Comparison of ENCODE assay signal across 24 cellular contexts in the genomic region with DNA sequence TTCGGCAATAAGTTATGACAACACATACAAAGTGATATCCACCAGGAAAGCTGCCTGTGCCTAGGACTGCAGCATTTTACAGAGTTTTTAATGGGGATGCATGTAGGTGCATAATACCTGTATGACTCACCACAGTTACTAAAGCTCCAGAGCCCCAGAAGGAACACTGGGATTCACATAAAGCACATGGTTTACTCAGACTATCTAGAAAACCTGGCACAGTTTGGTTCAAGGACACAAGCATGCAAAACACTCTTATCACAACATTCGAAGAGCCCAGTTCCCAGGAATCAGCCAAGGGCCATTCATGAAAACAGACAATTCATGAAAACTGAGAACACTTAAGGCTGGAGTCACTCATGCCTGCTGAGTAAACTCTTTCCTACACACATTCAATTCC.
DNase-seq lines count a peak whose midpoint lies in the region; ATAC-seq, FAIRE-seq and TF ChIP-seq lines count a peak whose summit lies in the region.
"Had no signal": no experiment of that assay in that cellular context is flagged by ENCODE, and none has a peak within 500 bp of the region (broad histone marks: within the 10 kb centered on the region; RNA-seq: fewer than 3 reads in every experiment).

No MANE protein-coding gene starts in this region.

- RAD21 ChIA-PET in GM12878 (lab: Charles Lee; ENCODE audit: unreplicated experiment): no interaction called here

- no peaks in the 10 kb centered on the region for H3K36me3 ChIP-seq in right atrium auricular region
- no peaks in the 10 kb centered on the region for H3K36me3 ChIP-seq in GM12878 (ENCODE audit: control insufficient read depth in 2 of 2, insufficient read depth in 2 of 2, low read length in 1 of 2)
- H3K36me3 ChIP-seq: esophagus squamous epithelium, ovary, stomach, upper lobe of right lung had no signal

- TF ChIP-seq CTCF in right atrium auricular region (IDR thresholded peaks at IDR 0.05): no peak
- TF ChIP-seq CTCF in GM12878 (IDR thresholded peaks at IDR 0.05 in 2 of 3, conservative IDR thresholded peaks at IDR 0.05 in 1 of 3; ENCODE audit: control insufficient read depth in 2 of 3, extremely low read depth in 1 of 3, insufficient read depth in 1 of 3, low read depth in 3 of 3, low read length in 3 of 3): no peak

- DNase-seq in left ventricle myocardium superior (no peak), right atrium auricular region (ENCODE audit: low spot score) (no peak), GM12878 (ENCODE audit: low read depth, low spot score) (no peak), left kidney (ENCODE audit: low read depth, low spot score) (peak; percentile 70), RKO (ENCODE audit: low spot score) (no peak)
- DNase-seq in activated T-cell treated with anti-CD3 and anti-CD28 coated beads, Interleukin-2, amount 50 U/mL, for 1 hour: no peak
- DNase-seq: activated naive CD4-positive, alpha-beta T cell treated with anti-CD3 and anti-CD28 coated beads, Interleukin-2, amount 10 ng/mL, durations not matched to agents 7 days and 5 days; activated T-cell treated with anti-CD3 and anti-CD28 coated beads, Interleukin-2, amount 50 U/mL, for 4 hours; cerebellar nuclear complex; esophagus squamous epithelium; midbrain; natural killer cell; NCI-H1436; OCI-M1; ovary; stimulated activated CD4-positive, alpha-beta T cell treated with anti-CD3 and anti-CD28 coated beads, Interleukin-15, amount 100 ng/mL, for 24 hours; stomach; T-cell; upper lobe of right lung had no signal

- no peak overlapping the region for H3K4me2 ChIP-seq in GM12878 (ENCODE audit: control insufficient read depth, insufficient read depth)

- H3K27ac ChIP-seq in right atrium auricular region (no peak overlapping the region), GM12878 (ENCODE audit: control insufficient read depth, insufficient read depth) (no peak overlapping the region)
- H3K27ac ChIP-seq: esophagus squamous epithelium, HL-60, ovary, stomach, upper lobe of right lung had no signal

- POLR2A ChIA-PET in GM12878 (lab: Charles Lee): no interaction called here

- H3K4me1 ChIP-seq in right atrium auricular region (peaks cover 0 to 5% of the 10 kb centered on the region in 2 donors), GM12878 (ENCODE audit: control insufficient read depth, insufficient read depth, low read length) (no peaks in the 10 kb centered on the region)
- H3K4me1 ChIP-seq: esophagus squamous epithelium, stomach, upper lobe of right lung had no signal

- 34% methylated on average over 2 of the region's 2 CpGs for WGBS in GM12878 (ENCODE audit: insufficient coverage, insufficient replicate concordance, low lambda C conversion rate, missing lambda C conversion rate)

- H4K20me1 ChIP-seq in GM12878 (ENCODE audit: control insufficient read depth, insufficient read depth): no peaks in the 10 kb centered on the region

- BruUV-seq in GM12878 (replicated peaks; lab: Mats Ljungman, UMichigan): no TSS peak

- CTCF ChIA-PET in GM12878 (lab: Yijun Ruan, JAX): no interaction called here

- peak; percentile 59 for FAIRE-seq in GM12878 (lab: Jason Lieb, UNC)

- SMC1A ChIA-PET in GM12878 (lab: Charles Lee; ENCODE audit: uncharacterized antibody, unreplicated experiment): no interaction called here

- peak; percentile 79 for ATAC-seq in left ventricle myocardium superior
- no peak for ATAC-seq in GM12878
- no peak for ATAC-seq in GM21367 (IDR thresholded peaks at IDR 0.05; ENCODE audit: unreplicated experiment)
- no peak for ATAC-seq in GM21423 (IDR thresholded peaks at IDR 0.05; ENCODE audit: unreplicated experiment)
- ATAC-seq: activated CD4-positive, CD25-positive, alpha-beta regulatory T cell treated with anti-CD3 and anti-CD28 coated beads, Interleukin-2, amount 50 U/mL, for 24 hours; activated T-cell treated with anti-CD3 and anti-CD28 coated beads, Interleukin-2, amount 50 U/mL, for 4 hours; natural killer cell; sciatic nerve; T-cell; upper lobe of right lung had no signal

- no peak overlapping the region for H2AFZ ChIP-seq in GM12878 (ENCODE audit: control insufficient read depth, low read depth, low read length)

- in situ Hi-C loops in GM12878 (cut with MboI): no loop called here

- TF ChIP-seq POLR2A in GM12878 (IDR thresholded peaks at IDR 0.05; ENCODE audit: low read depth, low read length): no peak

- intact Hi-C loops in left ventricle myocardium superior (cut with micrococcal nuclease): no loop called here
- intact Hi-C loops in GM12878 (cut with micrococcal nuclease; ENCODE audit: unreplicated experiment): no loop called here

- TF ChIP-seq RAD21 in GM12878 (IDR thresholded peaks at IDR 0.05; ENCODE audit: insufficient read depth, low read depth, low read length): no peak

- H3K9me3 ChIP-seq in right atrium auricular region (no peaks in the 10 kb centered on the region), GM12878 (replicated peaks; ENCODE audit: control insufficient read depth, insufficient read depth, low read length) (no peaks in the 10 kb centered on the region)
- H3K9me3 ChIP-seq: esophagus squamous epithelium, ovary, stomach, upper lobe of right lung had no signal

- no peak for TF ChIP-seq EP300 in GM12878 (IDR thresholded peaks at IDR 0.05; ENCODE audit: borderline replicate concordance in 1 of 2, control insufficient read depth in 1 of 2, low read depth in 2 of 2, low read length in 2 of 2)

- H3K79me2 ChIP-seq in GM12878 (ENCODE audit: control insufficient read depth, insufficient read depth, low read length): no peaks in the 10 kb centered on the region

- H3K9ac ChIP-seq in GM12878 (ENCODE audit: control insufficient read depth, insufficient read depth, low read length): no peak overlapping the region

- H3K4me3 ChIP-seq in right atrium auricular region (no peak overlapping the region), GM12878 (no peak overlapping the region)
- H3K4me3 ChIP-seq: esophagus squamous epithelium, ovary, stomach, upper lobe of right lung had no signal

- H3K27me3 ChIP-seq in right atrium auricular region (no peaks in the 10 kb centered on the region), GM12878 (replicated peaks in 1 of 2; ENCODE audit: control insufficient read depth in 2 of 2, insufficient read depth in 2 of 2, low read length in 1 of 2) (no peaks in the 10 kb centered on the region)
- H3K27me3 ChIP-seq: esophagus squamous epithelium, ovary, stomach, upper lobe of right lung had no signal

TF ChIP-seq in GM12878, 131 proteins besides CTCF, POLR2A, EP300 and RAD21 (continues in another document):
- TF ChIP-seq SMAD5 (IDR thresholded peaks at IDR 0.05; ENCODE audit: low read depth): no peak
- TF ChIP-seq, protein P1, sequence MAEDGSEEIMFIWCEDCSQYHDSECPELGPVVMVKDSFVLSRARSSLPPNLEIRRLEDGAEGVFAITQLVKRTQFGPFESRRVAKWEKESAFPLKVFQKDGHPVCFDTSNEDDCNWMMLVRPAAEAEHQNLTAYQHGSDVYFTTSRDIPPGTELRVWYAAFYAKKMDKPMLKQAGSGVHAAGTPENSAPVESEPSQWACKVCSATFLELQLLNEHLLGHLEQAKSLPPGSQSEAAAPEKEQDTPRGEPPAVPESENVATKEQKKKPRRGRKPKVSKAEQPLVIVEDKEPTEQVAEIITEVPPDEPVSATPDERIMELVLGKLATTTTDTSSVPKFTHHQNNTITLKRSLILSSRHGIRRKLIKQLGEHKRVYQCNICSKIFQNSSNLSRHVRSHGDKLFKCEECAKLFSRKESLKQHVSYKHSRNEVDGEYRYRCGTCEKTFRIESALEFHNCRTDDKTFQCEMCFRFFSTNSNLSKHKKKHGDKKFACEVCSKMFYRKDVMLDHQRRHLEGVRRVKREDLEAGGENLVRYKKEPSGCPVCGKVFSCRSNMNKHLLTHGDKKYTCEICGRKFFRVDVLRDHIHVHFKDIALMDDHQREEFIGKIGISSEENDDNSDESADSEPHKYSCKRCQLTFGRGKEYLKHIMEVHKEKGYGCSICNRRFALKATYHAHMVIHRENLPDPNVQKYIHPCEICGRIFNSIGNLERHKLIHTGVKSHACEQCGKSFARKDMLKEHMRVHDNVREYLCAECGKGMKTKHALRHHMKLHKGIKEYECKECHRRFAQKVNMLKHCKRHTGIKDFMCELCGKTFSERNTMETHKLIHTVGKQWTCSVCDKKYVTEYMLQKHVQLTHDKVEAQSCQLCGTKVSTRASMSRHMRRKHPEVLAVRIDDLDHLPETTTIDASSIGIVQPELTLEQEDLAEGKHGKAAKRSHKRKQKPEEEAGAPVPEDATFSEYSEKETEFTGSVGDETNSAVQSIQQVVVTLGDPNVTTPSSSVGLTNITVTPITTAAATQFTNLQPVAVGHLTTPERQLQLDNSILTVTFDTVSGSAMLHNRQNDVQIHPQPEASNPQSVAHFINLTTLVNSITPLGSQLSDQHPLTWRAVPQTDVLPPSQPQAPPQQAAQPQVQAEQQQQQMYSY (CRISPR knock-in tag; IDR thresholded peaks at IDR 0.05): no peak
- no peak for TF ChIP-seq CREM (IDR thresholded peaks at IDR 0.05; ENCODE audit: low read depth)
- TF ChIP-seq RCOR1 (conservative IDR thresholded peaks at IDR 0.05; ENCODE audit: low read depth, low read length): no peak
- TF ChIP-seq PAX5 (IDR thresholded peaks at IDR 0.05; ENCODE audit: borderline replicate concordance, low read depth, low read length): no peak
- TF ChIP-seq, protein P2, sequence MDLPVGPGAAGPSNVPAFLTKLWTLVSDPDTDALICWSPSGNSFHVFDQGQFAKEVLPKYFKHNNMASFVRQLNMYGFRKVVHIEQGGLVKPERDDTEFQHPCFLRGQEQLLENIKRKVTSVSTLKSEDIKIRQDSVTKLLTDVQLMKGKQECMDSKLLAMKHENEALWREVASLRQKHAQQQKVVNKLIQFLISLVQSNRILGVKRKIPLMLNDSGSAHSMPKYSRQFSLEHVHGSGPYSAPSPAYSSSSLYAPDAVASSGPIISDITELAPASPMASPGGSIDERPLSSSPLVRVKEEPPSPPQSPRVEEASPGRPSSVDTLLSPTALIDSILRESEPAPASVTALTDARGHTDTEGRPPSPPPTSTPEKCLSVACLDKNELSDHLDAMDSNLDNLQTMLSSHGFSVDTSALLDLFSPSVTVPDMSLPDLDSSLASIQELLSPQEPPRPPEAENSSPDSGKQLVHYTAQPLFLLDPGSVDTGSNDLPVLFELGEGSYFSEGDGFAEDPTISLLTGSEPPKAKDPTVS (IDR thresholded peaks at IDR 0.05; ENCODE audit: low read depth, low read length): no peak
